ENCODE assay signal across 17 cellular contexts in genomic region chr1:17914142-17914541, GRCh38.
DNase-seq lines count a peak whose midpoint lies in the region; ATAC-seq and TF ChIP-seq lines count a peak whose summit lies in the region.
"Had no signal": no experiment of that assay in that cellular context is flagged by ENCODE, and none has a peak within 500 bp of the region (broad histone marks: within the 10 kb centered on the region; RNA-seq: fewer than 3 reads in every experiment).

No MANE protein-coding gene starts in this region.

- peaks cover 30% of the 10 kb centered on the region for H3K4me1 ChIP-seq in mesendoderm (ENCODE audit: control insufficient read depth, low read depth, low read length)
- H3K4me1 ChIP-seq: BLaER1 treated with 17β-estradiol and CSF1 and Interleukin-3, amounts not matched to agents 10 nM and 100 nM had no signal

- H3K27ac Mint-ChIP-seq in stimulated activated naive B cell treated with anti-CD40 and anti-IgM and Interleukin-4, amounts not matched to agents 10 μg/mL and 1 μg/mL and 100 μg/mL, for 72 hours = no peak overlapping the region
- H3K27ac Mint-ChIP-seq: B cell; CD8-positive, alpha-beta T cell had no signal

- H3K9ac ChIP-seq in mesendoderm (ENCODE audit: low read length) = no peak overlapping the region
- H3K9ac ChIP-seq: BLaER1 treated with 17β-estradiol and CSF1 and Interleukin-3, amounts not matched to agents 10 nM and 100 nM had no signal

- no peaks in the 10 kb centered on the region for H3K4me1 Mint-ChIP-seq in stimulated activated naive B cell treated with anti-CD40 and anti-IgM and Interleukin-4, amounts not matched to agents 10 μg/mL and 1 μg/mL and 100 μg/mL, for 72 hours
- H3K4me1 Mint-ChIP-seq: B cell had no signal

- DNase-seq in NCI-H1436 (lab: John Stamatoyannopoulos, UW) (peak; percentile 77), NCI-H1436 treated with DMSO at 0.1 percent for 48 hours (lab: John Stamatoyannopoulos, UW) (no peak), NCI-H82 (lab: John Stamatoyannopoulos, UW) (peak; percentile 33), NCI-H82 treated with DMSO at 0.1 percent for 48 hours (lab: John Stamatoyannopoulos, UW; ENCODE audit: unreplicated experiment) (no peak), mesendoderm (peak; percentile 25), brain microvascular endothelial cell (no peak)
- no peak for DNase-seq in stimulated activated naive B cell treated with anti-CD40 and anti-IgM and Interleukin-4, amounts not matched to agents 10 μg/mL and 1 μg/mL and 100 μg/mL, for 72 hours
- DNase-seq: 8988T; Calu3; CD8-positive, alpha-beta T cell; DMS79 treated with DMSO at 0.1 percent for 48 hours; GF-D8; GOT3; H7 had no signal

- in situ Hi-C loops in brain microvascular endothelial cell (cut with HindIII; ENCODE audit: low pct_ligation_motif_present, low sequenced_read_pairs) = no loop called here

- no peak overlapping the region for H3K23ac ChIP-seq in mesendoderm (ENCODE audit: low read length)

- H3K27me3 ChIP-seq in mesendoderm (ENCODE audit: insufficient read depth, low read length, poor library complexity) = no peaks in the 10 kb centered on the region
- no peaks in the 10 kb centered on the region for H3K27me3 ChIP-seq in brain microvascular endothelial cell (replicated peaks)

- H3K27ac ChIP-seq in mesendoderm (ENCODE audit: low read depth, low read length) (no peak overlapping the region), brain microvascular endothelial cell (no peak overlapping the region)
- H3K27ac ChIP-seq: BLaER1 treated with 17β-estradiol and CSF1 and Interleukin-3, amounts not matched to agents 10 nM and 100 nM had no signal

- H2AK5ac ChIP-seq in mesendoderm (ENCODE audit: low read length) = peak overlapping the region; percentile 83

- no peak overlapping the region for H2BK15ac ChIP-seq in mesendoderm (replicated peaks; ENCODE audit: low read depth)

- ATAC-seq in HG02571 (IDR thresholded peaks at IDR 0.05; ENCODE audit: unreplicated experiment) = no peak
- ATAC-seq in stimulated activated naive B cell treated with anti-CD40 and anti-IgM and Interleukin-4, amounts not matched to agents 10 μg/mL and 1 μg/mL and 100 μg/mL, for 72 hours (replicated peaks) = no peak
- ATAC-seq: CD8-positive, alpha-beta T cell had no signal

- H3K79me1 ChIP-seq in mesendoderm (ENCODE audit: low read length) = no peaks in the 10 kb centered on the region

- no peaks in the 10 kb centered on the region for H3K9me3 Mint-ChIP-seq in stimulated activated naive B cell treated with anti-CD40 and anti-IgM and Interleukin-4, amounts not matched to agents 10 μg/mL and 1 μg/mL and 100 μg/mL, for 72 hours
- H3K9me3 Mint-ChIP-seq: CD8-positive, alpha-beta T cell had no signal

- no peak overlapping the region for H3K4me3 ChIP-seq in mesendoderm (ENCODE audit: low read length)
- no peak overlapping the region for H3K4me3 ChIP-seq in brain microvascular endothelial cell (ENCODE audit: low read depth, low read length)
- H3K4me3 ChIP-seq: BLaER1 treated with 17β-estradiol and CSF1 and Interleukin-3, amounts not matched to agents 10 nM and 100 nM had no signal

- no peaks in the 10 kb centered on the region for H3K36me3 Mint-ChIP-seq in stimulated activated naive B cell treated with anti-CD40 and anti-IgM and Interleukin-4, amounts not matched to agents 10 μg/mL and 1 μg/mL and 100 μg/mL, for 72 hours
- H3K36me3 Mint-ChIP-seq: CD8-positive, alpha-beta T cell had no signal

- H3K4ac ChIP-seq in mesendoderm (ENCODE audit: low read depth, low read length) = no peak overlapping the region

- no peak for TF ChIP-seq CTCF in brain microvascular endothelial cell (IDR thresholded peaks at IDR 0.05; ENCODE audit: low read depth, low read length, missing control alignments)

- peaks cover 39 to 40% of the 10 kb centered on the region in 2 donors for H3K27me3 Mint-ChIP-seq in stimulated activated naive B cell treated with anti-CD40 and anti-IgM and Interleukin-4, amounts not matched to agents 10 μg/mL and 1 μg/mL and 100 μg/mL, for 72 hours

- H3K56ac ChIP-seq in mesendoderm (ENCODE audit: low read length) = peak overlapping the region; percentile 94

- H3K36me3 ChIP-seq in mesendoderm (ENCODE audit: control insufficient read depth, insufficient read depth, low read length) (no peaks in the 10 kb centered on the region), brain microvascular endothelial cell (replicated peaks) (no peaks in the 10 kb centered on the region)
- H3K36me3 ChIP-seq: BLaER1 treated with 17β-estradiol and CSF1 and Interleukin-3, amounts not matched to agents 10 nM and 100 nM had no signal

- WGBS in mesendoderm (ENCODE audit: extremely low coverage, insufficient coverage, low lambda C conversion rate) = no CpG with 5 or more reads among the region's 6 CpGs

- H4K5ac ChIP-seq in mesendoderm (ENCODE audit: low read length) = no peak overlapping the region

- no peak overlapping the region for H4K8ac ChIP-seq in mesendoderm (ENCODE audit: low read depth, low read length)

- no peak overlapping the region for H3K4me2 ChIP-seq in mesendoderm (ENCODE audit: low read length)
- H3K4me2 ChIP-seq: BLaER1 treated with 17β-estradiol and CSF1 and Interleukin-3, amounts not matched to agents 10 nM and 100 nM had no signal

- H2BK120ac ChIP-seq in mesendoderm (ENCODE audit: low read depth, low read length) = no peak overlapping the region

- H3K79me2 ChIP-seq in mesendoderm (ENCODE audit: control insufficient read depth, insufficient read depth, low read length) = no peaks in the 10 kb centered on the region

- H3K18ac ChIP-seq in mesendoderm (ENCODE audit: low read length) = no peak overlapping the region

- no peak overlapping the region for H3K4me3 Mint-ChIP-seq in stimulated activated naive B cell treated with anti-CD40 and anti-IgM and Interleukin-4, amounts not matched to agents 10 μg/mL and 1 μg/mL and 100 μg/mL, for 72 hours
- H3K4me3 Mint-ChIP-seq: B cell; CD8-positive, alpha-beta T cell had no signal

- H2BK5ac ChIP-seq in mesendoderm (ENCODE audit: low read length) = peak overlapping the region; percentile 99

Comparison
In these comparisons a context has a peak if more than half of its experiments do, and no peak if none do; other contexts are left out.
1. DNase-seq: peak in NCI-H1436 (single experiment), NCI-H82 (single experiment) and mesendoderm (single experiment); none in NCI-H1436 treated with DMSO at 0.1 percent for 48 hours (single experiment), NCI-H82 treated with DMSO at 0.1 percent for 48 hours (single experiment), brain microvascular endothelial cell (single experiment) and stimulated activated naive B cell treated with anti-CD40 and anti-IgM and Interleukin-4, amounts not matched to agents 10 μg/mL and 1 μg/mL and 100 μg/mL, for 72 hours (single experiment).